24 cellular contexts compared by ENCODE assay signal in genomic region chr3:183912895-183913579, GRCh38. TPM values are rescaled to one million over a fixed set of nuclear protein-coding genes. Genes with fewer than 3 reads are reported as not detected.
DNase-seq lines count a peak whose midpoint lies in the region; ATAC-seq, FAIRE-seq and TF ChIP-seq lines count a peak whose summit lies in the region.
"Had no signal": no experiment of that assay in that cellular context is flagged by ENCODE, and none has a peak within 500 bp of the region (broad histone marks: within the 10 kb centered on the region; RNA-seq: fewer than 3 reads in every experiment).

No MANE protein-coding gene starts in this region.

- peak overlapping the region; percentile 29 for H3K27ac ChIP-seq in PC-3 (ENCODE audit: low read length)
- H3K27ac ChIP-seq in colonic mucosa = no peak overlapping the region
- no peak overlapping the region for H3K27ac ChIP-seq in HepG2 (ENCODE audit: extremely low read length, insufficient read depth, low read length)
- H3K27ac ChIP-seq in urinary bladder (ENCODE audit: low read depth) = peak overlapping the region; percentile 65
- no peak overlapping the region for H3K27ac ChIP-seq in upper lobe of right lung
- H3K27ac ChIP-seq: skin epidermis had no signal

- no peaks in the 10 kb centered on the region for H3K9me2 ChIP-seq in PC-3 (replicated peaks; ENCODE audit: low read length)

- H4K20me1 ChIP-seq in PC-3 (ENCODE audit: low read length) = no peaks in the 10 kb centered on the region
- no peaks in the 10 kb centered on the region for H4K20me1 ChIP-seq in HepG2 (ENCODE audit: insufficient read depth, low read length)

- in situ Hi-C loops in HepG2 (cut with HindIII; ENCODE audit: extremely low pct_ligation_motif_present, low pct_unique_long_range_greater_than_20kb) = no loop called here

- TF ChIP-seq POLR2A in HepG2 (IDR thresholded peaks at IDR 0.05; ENCODE audit: insufficient read depth in 1 of 2, low read depth in 2 of 2, low read length in 2 of 2) = no peak

- H3K4me3 ChIP-seq in PC-3 (ENCODE audit: low read length) (no peak overlapping the region), colonic mucosa (no peak overlapping the region), HepG2 (replicated peaks in 1 of 3; ENCODE audit: insufficient read depth in 1 of 3, low read depth in 2 of 3, low read length in 3 of 3) (peak overlapping the region in 2 of 3 experiments; percentile 8 to 43; a peak in 2 of 6 replicates), urinary bladder (ENCODE audit: low read depth, low read length) (no peak overlapping the region), upper lobe of right lung (no peak overlapping the region)
- H3K4me3 ChIP-seq: skin epidermis had no signal

- no peaks in the 10 kb centered on the region for H3K9me3 ChIP-seq in PC-3 (ENCODE audit: low read length)
- H3K9me3 ChIP-seq in colonic mucosa = no peaks in the 10 kb centered on the region
- no peaks in the 10 kb centered on the region for H3K9me3 ChIP-seq in HepG2 (ENCODE audit: low read length)
- H3K9me3 ChIP-seq in upper lobe of right lung = no peaks in the 10 kb centered on the region

- TF ChIP-seq EP300 in HepG2 (IDR thresholded peaks at IDR 0.05; ENCODE audit: low read depth in 2 of 2, low read length in 2 of 2) (no peak), HepG2 (CRISPR knock-in tag; IDR thresholded peaks at IDR 0.05; ENCODE audit: borderline replicate concordance) (no peak)

- CTCF ChIA-PET in PC-3 (lab: Charles Lee) = no interaction called here
- CTCF ChIA-PET in HepG2 (lab: Yijun Ruan, JAX; ENCODE audit: low intra/inter-chr PET ratio, low total read pairs) = no interaction called here

- intact Hi-C loops in PC-3 (cut with micrococcal nuclease) = no loop called here
- intact Hi-C loops in colonic mucosa (cut with DNase I) = no loop called here
- intact Hi-C loops in HepG2 (cut with micrococcal nuclease; ENCODE audit: unreplicated experiment) = loop anchor here (2.0 kb wide), 1 partner anchor 76 kb away; no protein-coding TSS in a partner anchor
- intact Hi-C loops in upper lobe of right lung (cut with DNase I) = no loop called here

- POLR2A ChIA-PET in PC-3 (lab: Charles Lee; ENCODE audit: unreplicated experiment) = no interaction called here
- POLR2A ChIA-PET in HepG2 (lab: Yijun Ruan, JAX) = interaction anchor here (0.8 to 2.3 kb wide), 3 partner anchors 29 to 105 kb away, joined by 3 to 9 read pairs (median 7); partner anchors contain the start of genes ABCC5 and PARL

- no peak overlapping the region for H3K4me2 ChIP-seq in PC-3 (ENCODE audit: low read length)
- peak overlapping the region; percentile 72 for H3K4me2 ChIP-seq in HepG2 (ENCODE audit: low read depth, low read length)

- TF ChIP-seq CTCF in PC-3 (conservative IDR thresholded peaks at IDR 0.05; ENCODE audit: low read depth, low read length) (no peak), colonic mucosa (IDR thresholded peaks at IDR 0.05) (no peak), HepG2 (CRISPR knock-in tag; IDR thresholded peaks at IDR 0.05) (no peak), upper lobe of right lung (IDR thresholded peaks at IDR 0.05) (no peak)

- DNase-seq in PC-3 = peak; percentile 37
- DNase-seq in colonic mucosa = peak; percentile 59
- DNase-seq in HepG2 (ENCODE audit: low spot score) = peak; percentile 55
- DNase-seq in upper lobe of right lung = no peak
- DNase-seq in ecto neural progenitor cell (ENCODE audit: low spot score) = no peak
- no peak for DNase-seq in HT-29 (ENCODE audit: low spot score)
- DNase-seq: activated CD4-positive, CD25-positive, alpha-beta regulatory T cell treated with anti-CD3 and anti-CD28 coated beads, Interleukin-2, amount 50 U/mL, for 72 hours; activated CD8-positive, alpha-beta T cell treated with anti-CD3 and anti-CD28 coated beads for 36 hours; anterior cingulate cortex; cortex of kidney; islet precursor cell; NCI-H1694; NCI-H774; retina; RPMI8226; stimulated activated CD4-positive, alpha-beta T cell treated with anti-CD3 and anti-CD28 coated beads, Interleukin-1b, Interleukin-23, amount 100 ng/mL, for 48 hours; T-helper 1 cell had no signal

- FAIRE-seq in HepG2 (lab: Jason Lieb, UNC) = peak; percentile 66
- FAIRE-seq: D721Med, endometrium, GM18507 had no signal

- H3K79me2 ChIP-seq in PC-3 (ENCODE audit: low read length) (no peaks in the 10 kb centered on the region), HepG2 (ENCODE audit: insufficient read depth, low read length) (no peaks in the 10 kb centered on the region)

- peak; percentile 53 for ATAC-seq in PC-3
- peak; percentile 77 for ATAC-seq in HepG2
- no peak for ATAC-seq in upper lobe of right lung
- ATAC-seq: activated CD8-positive, alpha-beta T cell treated with anti-CD3 and anti-CD28 coated beads for 36 hours; activated naive CD4-positive, alpha-beta T cell treated with anti-CD3 and anti-CD28 coated beads, Interleukin-2, amount 50 U/mL, for 72 hours; natural killer cell treated with Interleukin-12 subunit alpha and Interleukin-12 subunit beta and Interleukin-15 and Interleukin-18, amount 100 ng/mL, for 72 hours had no signal

- no peak for TF ChIP-seq RAD21 in HepG2 (CRISPR knock-in tag; IDR thresholded peaks at IDR 0.05)

- BruUV-seq in PC-3 (replicated peaks; lab: Mats Ljungman, UMichigan) = no TSS peak
- no TSS peak for BruUV-seq in HepG2 (replicated peaks; lab: Mats Ljungman, UMichigan)

- no peaks in the 10 kb centered on the region for H3F3A ChIP-seq in PC-3 (ENCODE audit: low read length, unreplicated experiment)

- 2% methylated on average over 10 of the region's 10 CpGs for WGBS in HepG2 (ENCODE audit: low lambda C conversion rate)
- 71% methylated on average over 10 of the region's 10 CpGs for WGBS in urinary bladder

- H3K4me1 ChIP-seq in PC-3 (ENCODE audit: insufficient read depth, low read length) = peaks cover 23% of the 10 kb centered on the region
- H3K4me1 ChIP-seq in colonic mucosa = no peaks in the 10 kb centered on the region
- peaks cover 54% of the 10 kb centered on the region for H3K4me1 ChIP-seq in HepG2 (ENCODE audit: insufficient read depth, low read length)
- no peaks in the 10 kb centered on the region for H3K4me1 ChIP-seq in urinary bladder (ENCODE audit: insufficient read depth)
- no peaks in the 10 kb centered on the region for H3K4me1 ChIP-seq in upper lobe of right lung

- H3K9ac ChIP-seq in PC-3 (ENCODE audit: low read length) (no peak overlapping the region), colonic mucosa (ENCODE audit: low read depth in 2 of 2, low read length in 2 of 2) (no peak overlapping the region), HepG2 (ENCODE audit: insufficient read depth, low read depth, low read length) (no peak overlapping the region)

- H2AFZ ChIP-seq in PC-3 (ENCODE audit: low read length) (no peak overlapping the region), HepG2 (ENCODE audit: low read length) (no peak overlapping the region)

- H3K36me3 ChIP-seq in PC-3 (ENCODE audit: low read depth, low read length) (no peaks in the 10 kb centered on the region), colonic mucosa (no peaks in the 10 kb centered on the region), HepG2 (replicated peaks in 1 of 2; ENCODE audit: control insufficient read depth in 1 of 2, insufficient read depth in 2 of 2, low read length in 2 of 2) (no peaks in the 10 kb centered on the region), urinary bladder (ENCODE audit: insufficient read depth) (no peaks in the 10 kb centered on the region), upper lobe of right lung (no peaks in the 10 kb centered on the region)

- H3K27me3 ChIP-seq in PC-3 (ENCODE audit: low read length) (no peaks in the 10 kb centered on the region), colonic mucosa (no peaks in the 10 kb centered on the region), HepG2 (ENCODE audit: control insufficient read depth in 1 of 2, insufficient read depth in 2 of 2, low read length in 2 of 2) (no peaks in the 10 kb centered on the region; a peak in 1 of 5 replicates), upper lobe of right lung (no peaks in the 10 kb centered on the region)

TF ChIP-seq in HepG2, 621 proteins besides CTCF, POLR2A, EP300 and RAD21 (continues in another document):
- TF ChIP-seq SKI (IDR thresholded peaks at IDR 0.05; ENCODE audit: partially characterized antibody) = no peak
- TF ChIP-seq FOXK1 (CRISPR knock-in tag; IDR thresholded peaks at IDR 0.05; ENCODE audit: borderline replicate concordance, low read depth) = no peak
- no peak for TF ChIP-seq ZSCAN25 (CRISPR knock-in tag; IDR thresholded peaks at IDR 0.05)
- TF ChIP-seq NFRKB (IDR thresholded peaks at IDR 0.05) = no peak
- TF ChIP-seq RFX3 (CRISPR knock-in tag; IDR thresholded peaks at IDR 0.05) = no peak
- TF ChIP-seq TBL1XR1 (IDR thresholded peaks at IDR 0.05; ENCODE audit: borderline replicate concordance, low read length, partially characterized antibody) = no peak
- no peak for TF ChIP-seq ZNF333 (CRISPR knock-in tag; IDR thresholded peaks at IDR 0.05; ENCODE audit: borderline replicate concordance)

RNA-seq across cellular contexts. Expression of gene PARL, which starts 28.4 kb away (rescaled TPM):
- 66.3 and 69.2 TPM in 2 replicates for total RNA-seq in PC-3 (2014; rRNA removed)
- total RNA-seq in colonic mucosa = 10 to 100 TPM; 64.8 to 67.9 TPM
- total RNA-seq in HepG2 (2016; rRNA removed; fragmentation: Illumina TruSeq; extraction: Trizol) = 58.6 and 60.5 TPM in 2 replicates
- 50.1 and 52.6 TPM in 2 replicates for total RNA-seq in HepG2 (2016; cell fraction: cytosol; rRNA removed; fragmentation: Illumina TruSeq; extraction: Trizol; ENCODE audit: low read depth)
- total RNA-seq in HepG2 (2016; cell fraction: insoluble cytoplasmic fraction; rRNA removed; fragmentation: Illumina TruSeq; extraction: Trizol) = 58.5 and 68.1 TPM in 2 replicates
- 68.2 and 70.2 TPM in 2 replicates for total RNA-seq in HepG2 (2016; cell fraction: membrane; rRNA removed; fragmentation: Illumina TruSeq; extraction: Trizol)
- 32.7 and 34.6 TPM in 2 replicates for total RNA-seq in HepG2 (2016; cell fraction: nucleus; rRNA removed; fragmentation: Illumina TruSeq; extraction: Trizol)
- polyA plus RNA-seq in HepG2 (2011; rRNA removed) = 39.1 and 46.3 TPM in 2 replicates
- 28.2 and 43.8 TPM in 2 replicates for polyA plus RNA-seq in HepG2 (2011; cell fraction: cytosol; rRNA removed)
- polyA plus RNA-seq in HepG2 (2011; cell fraction: nucleus; rRNA removed) = 10.7 and 15.9 TPM in 2 replicates
- 34.5 and 41.7 TPM in 2 replicates for polyA plus RNA-seq in HepG2 (2012)
- polyA plus RNA-seq in HepG2 (2016; cell fraction: cytosol; fragmentation: Illumina TruSeq; extraction: Trizol; ENCODE audit: low read depth) = 41.8 and 44.8 TPM in 2 replicates
- 67.4 and 75.9 TPM in 2 replicates for polyA plus RNA-seq in HepG2 (2016; cell fraction: insoluble cytoplasmic fraction; fragmentation: Illumina TruSeq; extraction: Trizol; ENCODE audit: low read depth)
- 64.8 and 65.8 TPM in 2 replicates for polyA plus RNA-seq in HepG2 (2016; cell fraction: membrane; fragmentation: Illumina TruSeq; extraction: Trizol; ENCODE audit: low read depth)
- polyA plus RNA-seq in HepG2 (2016; cell fraction: nucleus; fragmentation: Illumina TruSeq; extraction: Trizol; ENCODE audit: insufficient read depth, low read depth) = 54.4 and 60.7 TPM in 2 replicates
- 18.7 and 23.5 TPM in 2 replicates for polyA minus RNA-seq in HepG2 (2011; rRNA and poly(A)+ RNA removed; ENCODE audit: low replicate concordance)
- 13.1 and 19.3 TPM in 2 replicates for polyA minus RNA-seq in HepG2 (2011; cell fraction: cytosol; rRNA and poly(A)+ RNA removed)
- 17.9 and 19.8 TPM in 2 replicates for polyA minus RNA-seq in HepG2 (2011; cell fraction: nucleus; rRNA and poly(A)+ RNA removed)
- 33.5 TPM for total RNA-seq in urinary bladder
- polyA plus RNA-seq in urinary bladder = 49.5 TPM
- 44.8 TPM for total RNA-seq in upper lobe of right lung
- 45.2 and 45.9 TPM in 2 replicates for total RNA-seq in HT-29 (2014; rRNA removed; shearing (Covaris generic))

Comparison
In these comparisons a context has a peak if more than half of its experiments do, and no peak if none do; other contexts are left out.
1. DNase-seq: peak in PC-3 (single experiment), colonic mucosa (single experiment) and HepG2 (single experiment); none in upper lobe of right lung (single experiment), ecto neural progenitor cell (single experiment) and HT-29 (single experiment).
2. H3K27ac ChIP-seq: peak in PC-3 (single experiment) and urinary bladder (single experiment); none in colonic mucosa (single experiment), HepG2 (single experiment) and upper lobe of right lung (single experiment).
3. H3K4me3 ChIP-seq: peak in HepG2 (2 of 3); none in PC-3 (single experiment), colonic mucosa (single experiment), urinary bladder (single experiment) and upper lobe of right lung (single experiment).